In genomic region chr20:41072099-41072798, GRCh38 we compare ENCODE assay signal across 1 cellular context.
A peak's percentile ranks its signal among the peaks of the same experiment; 100 is the strongest.
TF ChIP-seq lines count a peak whose summit lies in the region.

No MANE protein-coding gene starts in this region.

TF ChIP-seq in K562, 482 proteins besides CTCF, POLR2A, EP300 and RAD21 (continued from another document):
- 0 out of 2 replicates have a peak, but pooled peaks have one; percentile 45 for TF ChIP-seq KAT8 (IDR thresholded peaks at IDR 0.05; ENCODE audit: low read depth)
- peak; percentile 38; the same call in 1 of the 2 replicates for TF ChIP-seq TAL1 (IDR thresholded peaks at IDR 0.05)
- no peak for TF ChIP-seq ZSCAN29 (IDR thresholded peaks at IDR 0.05)
- no peak; the same call in 1 of the 2 replicates for TF ChIP-seq NR2C1 (IDR thresholded peaks at IDR 0.05)
- 0 out of 2 replicates have a peak, but pooled peaks have one; percentile 24 for TF ChIP-seq NR2C1 (tag; IDR thresholded peaks at IDR 0.05)
- TF ChIP-seq DMBX1 (CRISPR knock-in tag; IDR thresholded peaks at IDR 0.05; ENCODE audit: borderline replicate concordance) = peak; percentile 42; the same call in 1 of the 2 replicates
- TF ChIP-seq KLF1 (tag; IDR thresholded peaks at IDR 0.05) = no peak
- TF ChIP-seq ZFP1 (CRISPR knock-in tag; IDR thresholded peaks at IDR 0.05) = no peak
- TF ChIP-seq DPF2 (IDR thresholded peaks at IDR 0.05) = peak; percentile 12; the same call in 1 of the 2 replicates
- TF ChIP-seq TCF7L2 (IDR thresholded peaks at IDR 0.05; ENCODE audit: low read depth, low read length) = no peak
- peak; percentile 39; the same call in 1 of the 2 replicates for TF ChIP-seq JUND (IDR thresholded peaks at IDR 0.05; ENCODE audit: borderline replicate concordance, low read depth, low read length)
- TF ChIP-seq JUND (tag; IDR thresholded peaks at IDR 0.05; ENCODE audit: borderline replicate concordance, low read depth, low read length) = peak; percentile 62; the same call in 1 of the 3 replicates
- TF ChIP-seq, protein P1, sequence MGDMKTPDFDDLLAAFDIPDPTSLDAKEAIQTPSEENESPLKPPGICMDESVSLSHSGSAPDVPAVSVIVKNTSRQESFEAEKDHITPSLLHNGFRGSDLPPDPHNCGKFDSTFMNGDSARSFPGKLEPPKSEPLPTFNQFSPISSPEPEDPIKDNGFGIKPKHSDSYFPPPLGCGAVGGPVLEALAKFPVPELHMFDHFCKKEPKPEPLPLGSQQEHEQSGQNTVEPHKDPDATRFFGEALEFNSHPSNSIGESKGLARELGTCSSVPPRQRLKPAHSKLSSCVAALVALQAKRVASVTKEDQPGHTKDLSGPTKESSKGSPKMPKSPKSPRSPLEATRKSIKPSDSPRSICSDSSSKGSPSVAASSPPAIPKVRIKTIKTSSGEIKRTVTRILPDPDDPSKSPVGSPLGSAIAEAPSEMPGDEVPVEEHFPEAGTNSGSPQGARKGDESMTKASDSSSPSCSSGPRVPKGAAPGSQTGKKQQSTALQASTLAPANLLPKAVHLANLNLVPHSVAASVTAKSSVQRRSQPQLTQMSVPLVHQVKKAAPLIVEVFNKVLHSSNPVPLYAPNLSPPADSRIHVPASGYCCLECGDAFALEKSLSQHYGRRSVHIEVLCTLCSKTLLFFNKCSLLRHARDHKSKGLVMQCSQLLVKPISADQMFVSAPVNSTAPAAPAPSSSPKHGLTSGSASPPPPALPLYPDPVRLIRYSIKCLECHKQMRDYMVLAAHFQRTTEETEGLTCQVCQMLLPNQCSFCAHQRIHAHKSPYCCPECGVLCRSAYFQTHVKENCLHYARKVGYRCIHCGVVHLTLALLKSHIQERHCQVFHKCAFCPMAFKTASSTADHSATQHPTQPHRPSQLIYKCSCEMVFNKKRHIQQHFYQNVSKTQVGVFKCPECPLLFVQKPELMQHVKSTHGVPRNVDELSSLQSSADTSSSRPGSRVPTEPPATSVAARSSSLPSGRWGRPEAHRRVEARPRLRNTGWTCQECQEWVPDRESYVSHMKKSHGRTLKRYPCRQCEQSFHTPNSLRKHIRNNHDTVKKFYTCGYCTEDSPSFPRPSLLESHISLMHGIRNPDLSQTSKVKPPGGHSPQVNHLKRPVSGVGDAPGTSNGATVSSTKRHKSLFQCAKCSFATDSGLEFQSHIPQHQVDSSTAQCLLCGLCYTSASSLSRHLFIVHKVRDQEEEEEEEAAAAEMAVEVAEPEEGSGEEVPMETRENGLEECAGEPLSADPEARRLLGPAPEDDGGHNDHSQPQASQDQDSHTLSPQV (IDR thresholded peaks at IDR 0.05) = peak; percentile 89
- TF ChIP-seq MEIS2 (IDR thresholded peaks at IDR 0.05; ENCODE audit: partially characterized antibody) = peak; percentile 51
- TF ChIP-seq SMARCA4 (IDR thresholded peaks at IDR 0.05) = peak; percentile 44; the same call in 1 of the 2 replicates
- no peak for TF ChIP-seq POLR2AphosphoS5 (IDR thresholded peaks at IDR 0.05; ENCODE audit: control insufficient read depth, insufficient read depth, low read depth, low read length)
- peak in 1 of 3 experiments; percentile 60 for TF ChIP-seq YY1 (IDR thresholded peaks at IDR 0.05; ENCODE audit: borderline replicate concordance in 1 of 3, control insufficient read depth in 1 of 3, extremely low read depth in 1 of 3, insufficient read depth in 3 of 3, insufficient read length in 1 of 3, insufficient replicate concordance in 2 of 3, low read depth in 1 of 3, low read length in 2 of 3)
- peak; percentile 35; the same call in 1 of the 2 replicates for TF ChIP-seq SMAD4 (CRISPR knock-in tag; conservative IDR thresholded peaks at IDR 0.05)
- TF ChIP-seq ZNF41 (CRISPR knock-in tag; conservative IDR thresholded peaks at IDR 0.05) = no peak
- TF ChIP-seq ZNF146 (CRISPR knock-in tag; IDR thresholded peaks at IDR 0.05; ENCODE audit: unreplicated experiment) = no peak
- TF ChIP-seq NR0B1 (IDR thresholded peaks at IDR 0.05; ENCODE audit: partially characterized antibody) = no peak
- TF ChIP-seq KLF6 (CRISPR knock-in tag; IDR thresholded peaks at IDR 0.05; ENCODE audit: borderline replicate concordance) = 0 out of 2 replicates have a peak, but pooled peaks have one; percentile 40
- TF ChIP-seq, protein P2, sequence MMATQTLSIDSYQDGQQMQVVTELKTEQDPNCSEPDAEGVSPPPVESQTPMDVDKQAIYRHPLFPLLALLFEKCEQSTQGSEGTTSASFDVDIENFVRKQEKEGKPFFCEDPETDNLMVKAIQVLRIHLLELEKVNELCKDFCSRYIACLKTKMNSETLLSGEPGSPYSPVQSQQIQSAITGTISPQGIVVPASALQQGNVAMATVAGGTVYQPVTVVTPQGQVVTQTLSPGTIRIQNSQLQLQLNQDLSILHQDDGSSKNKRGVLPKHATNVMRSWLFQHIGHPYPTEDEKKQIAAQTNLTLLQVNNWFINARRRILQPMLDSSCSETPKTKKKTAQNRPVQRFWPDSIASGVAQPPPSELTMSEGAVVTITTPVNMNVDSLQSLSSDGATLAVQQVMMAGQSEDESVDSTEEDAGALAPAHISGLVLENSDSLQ (IDR thresholded peaks at IDR 0.05) = peak; percentile 31; the same call in 1 of the 2 replicates
- TF ChIP-seq NFE2 (IDR thresholded peaks at IDR 0.05; ENCODE audit: low read depth) = peak; percentile 23; the same call in 1 of the 2 replicates
- TF ChIP-seq MCM2 (IDR thresholded peaks at IDR 0.05; ENCODE audit: low read depth) = no peak
- TF ChIP-seq USF1 (CRISPR knock-in tag; IDR thresholded peaks at IDR 0.05) = no peak
- 0 out of 2 replicates have a peak, but pooled peaks have one; percentile 27 for TF ChIP-seq TEAD4 (IDR thresholded peaks at IDR 0.05; ENCODE audit: low read length)
- no peak for TF ChIP-seq TEAD4 (CRISPR knock-in tag; IDR thresholded peaks at IDR 0.05; ENCODE audit: borderline replicate concordance)
- TF ChIP-seq, protein P3, sequence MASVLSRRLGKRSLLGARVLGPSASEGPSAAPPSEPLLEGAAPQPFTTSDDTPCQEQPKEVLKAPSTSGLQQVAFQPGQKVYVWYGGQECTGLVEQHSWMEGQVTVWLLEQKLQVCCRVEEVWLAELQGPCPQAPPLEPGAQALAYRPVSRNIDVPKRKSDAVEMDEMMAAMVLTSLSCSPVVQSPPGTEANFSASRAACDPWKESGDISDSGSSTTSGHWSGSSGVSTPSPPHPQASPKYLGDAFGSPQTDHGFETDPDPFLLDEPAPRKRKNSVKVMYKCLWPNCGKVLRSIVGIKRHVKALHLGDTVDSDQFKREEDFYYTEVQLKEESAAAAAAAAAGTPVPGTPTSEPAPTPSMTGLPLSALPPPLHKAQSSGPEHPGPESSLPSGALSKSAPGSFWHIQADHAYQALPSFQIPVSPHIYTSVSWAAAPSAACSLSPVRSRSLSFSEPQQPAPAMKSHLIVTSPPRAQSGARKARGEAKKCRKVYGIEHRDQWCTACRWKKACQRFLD (CRISPR knock-in tag; IDR thresholded peaks at IDR 0.05) = 0 out of 2 replicates have a peak, but pooled peaks have one; percentile 25
- TF ChIP-seq STAT5A (IDR thresholded peaks at IDR 0.05; ENCODE audit: borderline replicate concordance, low read length) = no peak
- no peak for TF ChIP-seq U2AF1 (optimal IDR thresholded peaks at IDR 0.05; ENCODE audit: low read depth, low read length)
- TF ChIP-seq ZNF785 (CRISPR knock-in tag; IDR thresholded peaks at IDR 0.05) = no peak
- TF ChIP-seq NCOR1 (IDR thresholded peaks at IDR 0.05) = peak; percentile 33; the same call in 1 of the 2 replicates
- peak; percentile 49; the same call in 1 of the 2 replicates for TF ChIP-seq CBFA2T3 (IDR thresholded peaks at IDR 0.05)
- no peak for TF ChIP-seq ZNF274 (IDR thresholded peaks at IDR 0.05; ENCODE audit: borderline replicate concordance, low read depth, low read length)
- TF ChIP-seq NR4A1 (CRISPR knock-in tag; IDR thresholded peaks at IDR 0.05) = no peak
- TF ChIP-seq NR4A1 (tag; IDR thresholded peaks at IDR 0.05) = peak; percentile 72; the same call in 1 of the 2 replicates
- no peak for TF ChIP-seq JUNB (CRISPR knock-in tag; conservative IDR thresholded peaks at IDR 0.05)
- peak; percentile 42; the same call in 1 of the 2 replicates for TF ChIP-seq C11orf30 (IDR thresholded peaks at IDR 0.05; ENCODE audit: low read depth)
- 0 out of 2 replicates have a peak, but pooled peaks have one; percentile 29 for TF ChIP-seq ZNF589 (CRISPR knock-in tag; IDR thresholded peaks at IDR 0.05; ENCODE audit: low read depth)
- TF ChIP-seq, protein P4, sequence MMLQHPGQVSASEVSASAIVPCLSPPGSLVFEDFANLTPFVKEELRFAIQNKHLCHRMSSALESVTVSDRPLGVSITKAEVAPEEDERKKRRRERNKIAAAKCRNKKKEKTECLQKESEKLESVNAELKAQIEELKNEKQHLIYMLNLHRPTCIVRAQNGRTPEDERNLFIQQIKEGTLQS (IDR thresholded peaks at IDR 0.05) = peak; percentile 62
- TF ChIP-seq, protein P4 (CRISPR knock-in tag; conservative IDR thresholded peaks at IDR 0.05) = no peak
- TF ChIP-seq ZBTB2 (IDR thresholded peaks at IDR 0.05) = 0 out of 2 replicates have a peak, but pooled peaks have one; percentile 24
- TF ChIP-seq, protein P5, sequence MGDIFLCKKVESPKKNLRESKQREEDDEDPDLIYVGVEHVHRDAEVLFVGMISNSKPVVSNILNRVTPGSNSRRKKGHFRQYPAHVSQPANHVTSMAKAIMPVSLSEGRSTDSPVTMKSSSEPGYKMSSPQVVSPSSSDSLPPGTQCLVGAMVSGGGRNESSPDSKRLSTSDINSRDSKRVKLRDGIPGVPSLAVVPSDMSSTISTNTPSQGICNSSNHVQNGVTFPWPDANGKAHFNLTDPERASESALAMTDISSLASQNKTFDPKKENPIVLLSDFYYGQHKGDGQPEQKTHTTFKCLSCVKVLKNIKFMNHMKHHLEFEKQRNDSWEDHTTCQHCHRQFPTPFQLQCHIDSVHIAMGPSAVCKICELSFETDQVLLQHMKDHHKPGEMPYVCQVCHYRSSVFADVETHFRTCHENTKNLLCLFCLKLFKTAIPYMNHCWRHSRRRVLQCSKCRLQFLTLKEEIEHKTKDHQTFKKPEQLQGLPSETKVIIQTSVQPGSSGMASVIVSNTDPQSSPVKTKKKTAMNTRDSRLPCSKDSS (IDR thresholded peaks at IDR 0.05; ENCODE audit: low read depth, partially characterized antibody) = no peak
- TF ChIP-seq, protein P6, sequence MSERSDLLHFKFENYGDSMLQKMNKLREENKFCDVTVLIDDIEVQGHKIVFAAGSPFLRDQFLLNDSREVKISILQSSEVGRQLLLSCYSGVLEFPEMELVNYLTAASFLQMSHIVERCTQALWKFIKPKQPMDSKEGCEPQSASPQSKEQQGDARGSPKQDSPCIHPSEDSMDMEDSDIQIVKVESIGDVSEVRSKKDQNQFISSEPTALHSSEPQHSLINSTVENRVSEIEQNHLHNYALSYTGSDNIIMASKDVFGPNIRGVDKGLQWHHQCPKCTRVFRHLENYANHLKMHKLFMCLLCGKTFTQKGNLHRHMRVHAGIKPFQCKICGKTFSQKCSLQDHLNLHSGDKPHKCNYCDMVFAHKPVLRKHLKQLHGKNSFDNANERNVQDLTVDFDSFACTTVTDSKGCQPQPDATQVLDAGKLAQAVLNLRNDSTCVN (CRISPR knock-in tag; IDR thresholded peaks at IDR 0.05) = no peak
- TF ChIP-seq MEF2D (tag; conservative IDR thresholded peaks at IDR 0.05; ENCODE audit: low read depth) = 0 out of 2 replicates have a peak, but pooled peaks have one; percentile 33
- peak; percentile 62 for TF ChIP-seq ARID1B (IDR thresholded peaks at IDR 0.05)
- no peak for TF ChIP-seq RBBP5 (IDR thresholded peaks at IDR 0.05; ENCODE audit: borderline replicate concordance, insufficient read depth, low read length, poor library complexity, severe bottlenecking)
- no peak for TF ChIP-seq PCBP2 (IDR thresholded peaks at IDR 0.05; ENCODE audit: low read depth, low read length, poor library complexity, severe bottlenecking)
